22 cellular contexts compared by ENCODE assay signal in the genomic region with DNA sequence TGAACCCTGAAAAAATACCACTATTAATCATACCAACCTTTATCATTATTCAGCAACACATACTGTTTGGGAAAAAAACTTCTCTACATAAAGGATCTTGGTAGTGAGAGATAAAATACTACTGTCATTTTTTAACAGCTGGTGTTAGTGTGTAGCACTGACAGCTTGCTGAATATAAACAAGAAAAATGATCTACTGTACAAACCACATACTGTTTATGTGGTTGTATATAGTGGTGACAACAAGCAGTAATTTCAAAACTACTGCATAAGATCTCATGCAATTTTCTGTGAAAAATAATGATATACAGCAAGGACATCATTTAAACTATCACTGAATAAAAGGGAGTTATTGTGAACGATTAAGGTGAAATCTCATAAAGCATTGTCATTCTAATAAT.
"Had no signal": no experiment of that assay in that cellular context is flagged by ENCODE, and none has a peak within 500 bp of the region (broad histone marks: within the 10 kb centered on the region; RNA-seq: fewer than 3 reads in every experiment).

No MANE protein-coding gene starts in this region.

- DNase-seq: activated B cell treated with CpG ODN at 0.5 μM for 24 hours; activated CD4-positive, alpha-beta T cell treated with anti-CD3 and anti-CD28 coated beads for 1 hour; activated CD4-positive, alpha-beta T cell treated with anti-CD3 and anti-CD28 coated beads, Interleukin-2, amount 10 ng/mL, durations not matched to agents 24 days and 14 days; activated CD4-positive, alpha-beta T cell treated with anti-CD3 and anti-CD28 coated beads, Interleukin-2, amount 50 U/mL, for 48 hours; activated CD8-positive, alpha-beta memory T cell treated with anti-CD3 and anti-CD28 coated beads, Interleukin-2, amount 10 ng/mL, durations not matched to agents 7 days and 5 days; activated effector memory CD4-positive, alpha-beta T cell treated with Interleukin-2 at 50 U/mL for 16 hours; activated naive CD4-positive, alpha-beta T cell; activated T-cell treated with anti-CD3 and anti-CD28 coated beads, Interleukin-2, amount 50 U/mL, for 24 hours; amniotic stem cell; central memory CD4-positive, alpha-beta T cell; NCI-H1105 treated with DMSO at 0.1 percent for 48 hours; NCI-H146; NCI-H2029; NCI-H2107; NCI-H524; Peyer's patch; SHP77; T-helper 17 cell; T-helper 9 cell had no signal

- H3K4me3 ChIP-seq: ascending aorta, body of pancreas, Peyer's patch, SJSA1 had no signal

- H3K36me3 ChIP-seq: ascending aorta, Peyer's patch, SJSA1 had no signal

- H3K9me3 ChIP-seq: ascending aorta, body of pancreas, Peyer's patch, SJSA1 had no signal

- H3K27me3 ChIP-seq: ascending aorta, body of pancreas, Peyer's patch, SJSA1 had no signal

- H3K4me1 ChIP-seq: ascending aorta, Peyer's patch, SJSA1 had no signal

- H3K27ac ChIP-seq: ascending aorta, body of pancreas, Peyer's patch, SJSA1 had no signal

- ATAC-seq: activated CD8-positive, alpha-beta memory T cell treated with anti-CD3 and anti-CD28 coated beads, Interleukin-2, amount 10 ng/mL, durations not matched to agents 7 days and 5 days; body of pancreas; T-helper 17 cell had no signal
